In genomic region chr17:36545465-36546417, GRCh38 we compare ENCODE assay signal across 8 cellular contexts. TPM values are rescaled to one million over a fixed set of nuclear protein-coding genes. Genes with fewer than 3 reads are reported as not detected.
DNase-seq lines count a peak whose midpoint lies in the region; ATAC-seq, FAIRE-seq and TF ChIP-seq lines count a peak whose summit lies in the region.

No MANE protein-coding gene starts in this region.

- H3K23ac ChIP-seq in H1 (ENCODE audit: insufficient read length): peak overlapping the region; percentile 0

- peak overlapping the region; percentile 68 for H4K8ac ChIP-seq in H1 (ENCODE audit: extremely low read depth, insufficient read depth, low read length)

- H3K18ac ChIP-seq in H1 (ENCODE audit: extremely low read depth, low read length): peak overlapping the region; percentile 38; the same call in 1 of the 2 replicates

- peaks cover 6% of the 10 kb centered on the region for H3K79me1 ChIP-seq in H1 (ENCODE audit: low read depth, low read length)

- 4% methylated on average over 46 of the region's 60 CpGs; no CpG with 5 or more reads in 1 of the 2 experiments for WGBS in H1 (ENCODE audit: extremely low coverage in 1 of 2, insufficient coverage in 1 of 2, insufficient read length in 1 of 2, insufficient replicate concordance in 2 of 2, low coverage in 1 of 2, low lambda C conversion rate in 2 of 2, missing lambda C conversion rate in 1 of 2), 2 experiments
- WGBS in mesodermal cell (ENCODE audit: insufficient coverage in 2 of 2), 2 experiments: 0 to 1% methylated on average over 23 to 30 of the region's 60 CpGs

- peak overlapping the region; percentile 80 to 92 (median 88) for H3K9ac ChIP-seq in H1 (replicated peaks in 1 of 4; ENCODE audit: extremely low read depth in 1 of 4, low read depth in 3 of 4, low read length in 3 of 4)

- DNase-seq in COLO829 (ENCODE audit: low spot score) (peak; percentile 94), HT1080 (ENCODE audit: low read depth) (peak; percentile 96), H1 (ENCODE audit: low read depth in 1 of 2, low spot score in 2 of 2) (peak; percentile 94 to 98)
- peak; percentile 88 for DNase-seq in NK-92 treated with Interleukin-12 subunit alpha and Interleukin-12 subunit beta, amount 100 ng/mL, for 24 hours (lab: John Stamatoyannopoulos, UW)
- peak; percentile 89 for DNase-seq in activated CD8-positive, alpha-beta memory T cell treated with anti-CD3 and anti-CD28 coated beads, Interleukin-2, amount 50 U/mL, for 1 hour (ENCODE audit: extremely low read depth)
- DNase-seq in stimulated activated CD8-positive, alpha-beta memory T cell treated with anti-CD3 and anti-CD28 coated beads, Interleukin-15, amount 100 ng/mL, for 1 hour (ENCODE audit: low read depth): peak; percentile 91

- H4K91ac ChIP-seq in H1 (replicated peaks; ENCODE audit: insufficient read length, low read length): no peak overlapping the region

- H3K27me3 ChIP-seq in H1 (replicated peaks in 1 of 4; ENCODE audit: control insufficient read depth in 3 of 4, extremely low read depth in 1 of 4, insufficient read depth in 3 of 4, low read length in 3 of 4): no peaks in the 10 kb centered on the region

- no peaks in the 10 kb centered on the region for H3K9me3 ChIP-seq in H1 (ENCODE audit: insufficient read depth in 2 of 2, low read depth in 1 of 2, low read length in 1 of 2)
- no peaks in the 10 kb centered on the region for H3K9me3 ChIP-seq in mesodermal cell (ENCODE audit: control insufficient read depth, low read length)

- H3K36me3 ChIP-seq in H1 (ENCODE audit: control insufficient read depth in 2 of 4, insufficient read depth in 4 of 4, low read length in 3 of 4) (no peaks in the 10 kb centered on the region), mesodermal cell (ENCODE audit: control insufficient read depth, insufficient read depth, low read length) (peaks cover 43% of the 10 kb centered on the region)

- no peak overlapping the region for H2BK12ac ChIP-seq in H1 (ENCODE audit: low read depth, low read length)

- no peak overlapping the region for H3K56ac ChIP-seq in H1 (replicated peaks; ENCODE audit: insufficient read length, low read depth, low read length)

- no peak overlapping the region for H2AK5ac ChIP-seq in H1 (ENCODE audit: low read depth, low read length)

- no peak overlapping the region for H3K14ac ChIP-seq in H1 (ENCODE audit: insufficient read length)

- POLR2A ChIA-PET in H1 (lab: Charles Lee; ENCODE audit: partially characterized antibody): interaction anchor here (0.7 to 4.1 kb wide), 9 partner anchors 10 to 111 kb away, joined by 3 to 101 read pairs (median 4); partner anchors contain the start of genes DHRS11, MYO19 and PIGW

- peak; percentile 52 for ATAC-seq in GM21360 (IDR thresholded peaks at IDR 0.05; ENCODE audit: unreplicated experiment)

- no peak overlapping the region for H3K4ac ChIP-seq in H1 (replicated peaks; ENCODE audit: insufficient read length, low read depth, low read length)

- H2BK20ac ChIP-seq in H1 (ENCODE audit: low read length): no peak overlapping the region

- H3K4me3 ChIP-seq in H1 (ENCODE audit: extremely low read depth in 1 of 4, insufficient read depth in 2 of 4, low read depth in 3 of 4, low read length in 4 of 4): peak overlapping the region; percentile 73 to 95 (median 90)
- peak overlapping the region; percentile 89 for H3K4me3 ChIP-seq in mesodermal cell (ENCODE audit: extremely low read depth, insufficient read depth, low read length, poor library complexity, severe bottlenecking)

- peaks cover 0 to 5% (median 1%) of the 10 kb centered on the region in 4 experiments; a peak in 2 of 7 replicates for H3K4me1 ChIP-seq in H1 (replicated peaks in 1 of 4; ENCODE audit: control insufficient read depth in 3 of 4, insufficient read depth in 4 of 4, low read length in 3 of 4)
- peaks cover 8% of the 10 kb centered on the region for H3K4me1 ChIP-seq in mesodermal cell (ENCODE audit: control insufficient read depth, insufficient read depth, low read length, poor library complexity, severe bottlenecking)

- H2AFZ ChIP-seq in H1 (ENCODE audit: low read length): no peak overlapping the region

- no peak for FAIRE-seq in H1 (lab: Jason Lieb, UNC)

- H2BK15ac ChIP-seq in H1 (ENCODE audit: low read length): peak overlapping the region; percentile 65; the same call in 1 of the 2 replicates

- CTCF ChIA-PET in H1 (lab: Charles Lee; ENCODE audit: partially characterized antibody): interaction anchor here (0.9 kb wide), 2 partner anchors 12 to 80 kb away, joined by 3 read pairs; no protein-coding TSS in a partner anchor

- H2BK120ac ChIP-seq in H1 (replicated peaks; ENCODE audit: low read depth, low read length): peak overlapping the region; percentile 3

- peaks cover 0 to 3% of the 10 kb centered on the region in 2 experiments for H4K20me1 ChIP-seq in H1 (replicated peaks in 1 of 2; ENCODE audit: control insufficient read depth in 1 of 2, insufficient read depth in 2 of 2, low read length in 2 of 2)

- H2BK5ac ChIP-seq in H1 (ENCODE audit: low read depth, low read length): peak overlapping the region; percentile 89

- H3K79me2 ChIP-seq in H1 (ENCODE audit: control insufficient read depth in 1 of 2, insufficient read depth in 2 of 2, low read length in 2 of 2): peaks cover 6 to 55% of the 10 kb centered on the region in 2 experiments; a peak in 3 of 4 replicates

- peak overlapping the region; percentile 78 for H3K27ac ChIP-seq in H1 (ENCODE audit: low read depth, low read length)
- peak overlapping the region; percentile 92 for H3K27ac ChIP-seq in mesodermal cell (ENCODE audit: low read depth, low read length, severe bottlenecking)

- H4K5ac ChIP-seq in H1 (ENCODE audit: insufficient read length, low read depth, low read length): peak overlapping the region; percentile 56

- H3K4me2 ChIP-seq in H1 (ENCODE audit: insufficient read depth in 1 of 2, low read depth in 2 of 2, low read length in 2 of 2): peak overlapping the region; percentile 85 to 93

- TF ChIP-seq EP300 in H1 (IDR thresholded peaks at IDR 0.05; ENCODE audit: borderline replicate concordance in 1 of 2, low read depth in 2 of 2, low read length in 2 of 2): peak; percentile 57 to 96; a peak in 2 of 3 replicates

- peak; percentile 64 to 72 for TF ChIP-seq POLR2A in H1 (IDR thresholded peaks at IDR 0.05; ENCODE audit: control extremely low read depth in 1 of 2, low read depth in 2 of 2, low read length in 2 of 2)

- peaks cover 12% of the 10 kb centered on the region for H3K23me2 ChIP-seq in H1 (ENCODE audit: low read depth, low read length)

- no peak for TF ChIP-seq CTCF in H1 (IDR thresholded peaks at IDR 0.05; ENCODE audit: control extremely low read depth in 1 of 3, insufficient read depth in 1 of 3, low read depth in 1 of 3, low read length in 3 of 3)

- no peak for TF ChIP-seq RAD21 in H1 (IDR thresholded peaks at IDR 0.05 in 1 of 2, conservative IDR thresholded peaks at IDR 0.05 in 1 of 2; ENCODE audit: low read depth in 2 of 2, low read length in 2 of 2)

RNA-seq across cellular contexts. Expression of gene GGNBP2, which starts 1.0 kb away (rescaled TPM):
- 54.1 and 58.6 TPM in 2 replicates for total RNA-seq in HT1080 (2014; rRNA removed; shearing (Covaris generic))
- 53.4 and 61.8 TPM in 2 replicates for polyA plus RNA-seq in HT1080 (2015; cell fraction: cytosol; rRNA removed)
- 144 and 146 TPM in 2 replicates for polyA plus RNA-seq in HT1080 (2015; cell fraction: nucleus; rRNA removed)
- 35.1 and 35.8 TPM in 2 replicates for total RNA-seq in H1 (2021; fragmentation: NEBNext Ultra II Directional; extraction: Animal tissue kit (Norgen Biotek cat#: 25700))
- 29.2 and 29.7 TPM in 2 replicates for polyA plus RNA-seq in H1 (2011; rRNA removed)
- 39.6 TPM for polyA plus RNA-seq in H1 (2011; cell fraction: cytosol; rRNA removed)
- 39.0 TPM for polyA plus RNA-seq in H1 (2011; cell fraction: nucleus; rRNA removed)
- polyA plus RNA-seq in H1 (2012, experiment 1 of 2): 30.6 to 40.3 TPM (median 34.1 TPM) in 4 replicates
- polyA plus RNA-seq in H1 (2012, experiment 2 of 2): 3.3 TPM
- polyA plus RNA-seq in H1 (2013, experiment 1 of 2): 35.1 TPM
- polyA plus RNA-seq in H1 (2013, experiment 2 of 2): 34.0 TPM
- polyA minus RNA-seq in H1 (2011; rRNA and poly(A)+ RNA removed): 81.9 and 84.1 TPM in 2 replicates
- polyA minus RNA-seq in H1 (2011; cell fraction: cytosol; rRNA and poly(A)+ RNA removed): 16.6 TPM
- polyA minus RNA-seq in H1 (2011; cell fraction: nucleus; rRNA and poly(A)+ RNA removed): 43.9 TPM
- polyA plus RNA-seq in mesodermal cell (2013, experiment 1 of 2): 73.7 TPM
- polyA plus RNA-seq in mesodermal cell (2013, experiment 2 of 2): 77.7 TPM

RNA-seq across cellular contexts. Expression of gene PIGW, which starts 11.0 kb away (rescaled TPM):
- 13.9 and 27.9 TPM in 2 replicates for total RNA-seq in HT1080 (2014; rRNA removed; shearing (Covaris generic))
- polyA plus RNA-seq in HT1080 (2015; cell fraction: cytosol; rRNA removed): 18.8 and 20.6 TPM in 2 replicates
- polyA plus RNA-seq in HT1080 (2015; cell fraction: nucleus; rRNA removed): 10.2 and 13.2 TPM in 2 replicates
- total RNA-seq in H1 (2021; fragmentation: NEBNext Ultra II Directional; extraction: Animal tissue kit (Norgen Biotek cat#: 25700)): 27.1 and 28.9 TPM in 2 replicates
- 10.3 and 12.1 TPM in 2 replicates for polyA plus RNA-seq in H1 (2011; rRNA removed)
- 14.0 TPM for polyA plus RNA-seq in H1 (2011; cell fraction: cytosol; rRNA removed)
- 4.5 TPM for polyA plus RNA-seq in H1 (2011; cell fraction: nucleus; rRNA removed)
- 12.1 to 22.5 TPM (median 16.3 TPM) in 4 replicates for polyA plus RNA-seq in H1 (2012, experiment 1 of 2)
- polyA plus RNA-seq in H1 (2012, experiment 2 of 2): 5.7 TPM
- 16.5 TPM for polyA plus RNA-seq in H1 (2013, experiment 1 of 2)
- polyA plus RNA-seq in H1 (2013, experiment 2 of 2): 18.0 TPM
- 6.4 and 7.3 TPM in 2 replicates for polyA minus RNA-seq in H1 (2011; rRNA and poly(A)+ RNA removed)
- polyA minus RNA-seq in H1 (2011; cell fraction: cytosol; rRNA and poly(A)+ RNA removed): 4.1 TPM
- 10.2 TPM for polyA minus RNA-seq in H1 (2011; cell fraction: nucleus; rRNA and poly(A)+ RNA removed)
- polyA plus RNA-seq in mesodermal cell (2013, experiment 1 of 2): 5.8 TPM
- polyA plus RNA-seq in mesodermal cell (2013, experiment 2 of 2): 6.5 TPM

RNA-seq across cellular contexts. Expression of gene MYO19, which starts 11.1 kb away (rescaled TPM):
- 120 and 130 TPM in 2 replicates for total RNA-seq in HT1080 (2014; rRNA removed; shearing (Covaris generic))
- polyA plus RNA-seq in HT1080 (2015; cell fraction: cytosol; rRNA removed): 49.6 and 57.9 TPM in 2 replicates
- 231 and 247 TPM in 2 replicates for polyA plus RNA-seq in HT1080 (2015; cell fraction: nucleus; rRNA removed)
- 122 and 126 TPM in 2 replicates for total RNA-seq in H1 (2021; fragmentation: NEBNext Ultra II Directional; extraction: Animal tissue kit (Norgen Biotek cat#: 25700))
- 163 and 189 TPM in 2 replicates for polyA plus RNA-seq in H1 (2011; rRNA removed)
- polyA plus RNA-seq in H1 (2011; cell fraction: cytosol; rRNA removed): 163 TPM
- 787 TPM for polyA plus RNA-seq in H1 (2011; cell fraction: nucleus; rRNA removed)
- polyA plus RNA-seq in H1 (2012, experiment 1 of 2): 101 to 123 TPM (median 119 TPM) in 4 replicates
- 67.9 TPM for polyA plus RNA-seq in H1 (2012, experiment 2 of 2)
- 84.0 TPM for polyA plus RNA-seq in H1 (2013, experiment 1 of 2)
- polyA plus RNA-seq in H1 (2013, experiment 2 of 2): 75.7 TPM
- 209 and 221 TPM in 2 replicates for polyA minus RNA-seq in H1 (2011; rRNA and poly(A)+ RNA removed)
- polyA minus RNA-seq in H1 (2011; cell fraction: cytosol; rRNA and poly(A)+ RNA removed): 98.1 TPM
- 319 TPM for polyA minus RNA-seq in H1 (2011; cell fraction: nucleus; rRNA and poly(A)+ RNA removed)
- polyA plus RNA-seq in mesodermal cell (2013, experiment 1 of 2): 46.2 TPM
- 36.0 TPM for polyA plus RNA-seq in mesodermal cell (2013, experiment 2 of 2)

RNA-seq across cellular contexts. Expression of gene DHRS11, which starts 45.9 kb away (rescaled TPM):
- total RNA-seq in HT1080 (2014; rRNA removed; shearing (Covaris generic)): 11.7 and 12.1 TPM in 2 replicates
- 21.1 and 21.3 TPM in 2 replicates for polyA plus RNA-seq in HT1080 (2015; cell fraction: cytosol; rRNA removed)
- polyA plus RNA-seq in HT1080 (2015; cell fraction: nucleus; rRNA removed): 24.2 and 26.8 TPM in 2 replicates
- total RNA-seq in H1 (2021; fragmentation: NEBNext Ultra II Directional; extraction: Animal tissue kit (Norgen Biotek cat#: 25700)): 25.1 and 29.5 TPM in 2 replicates
- polyA plus RNA-seq in H1 (2011; rRNA removed): 63.3 and 76.9 TPM in 2 replicates
- polyA plus RNA-seq in H1 (2011; cell fraction: cytosol; rRNA removed): 70.7 TPM
- polyA plus RNA-seq in H1 (2011; cell fraction: nucleus; rRNA removed): 88.3 TPM
- polyA plus RNA-seq in H1 (2012, experiment 1 of 2): 39.9 to 47.2 TPM (median 45.3 TPM) in 4 replicates
- polyA plus RNA-seq in H1 (2012, experiment 2 of 2): 43.6 TPM
- 27.8 TPM for polyA plus RNA-seq in H1 (2013, experiment 1 of 2)
- 25.4 TPM for polyA plus RNA-seq in H1 (2013, experiment 2 of 2)
- 60.4 TPM in 2 replicates for polyA minus RNA-seq in H1 (2011; rRNA and poly(A)+ RNA removed)
- polyA minus RNA-seq in H1 (2011; cell fraction: cytosol; rRNA and poly(A)+ RNA removed): 28.9 TPM
- 26.5 TPM for polyA minus RNA-seq in H1 (2011; cell fraction: nucleus; rRNA and poly(A)+ RNA removed)
- polyA plus RNA-seq in mesodermal cell (2013, experiment 1 of 2): 11.3 TPM
- 7.2 TPM for polyA plus RNA-seq in mesodermal cell (2013, experiment 2 of 2)

RNA-seq across cellular contexts. Expression of gene MRM1, which starts 55.6 kb away (rescaled TPM):
- total RNA-seq in HT1080 (2014; rRNA removed; shearing (Covaris generic)): 19.6 and 25.2 TPM in 2 replicates
- polyA plus RNA-seq in HT1080 (2015; cell fraction: cytosol; rRNA removed): 12.1 and 14.5 TPM in 2 replicates
- 17.1 and 20.8 TPM in 2 replicates for polyA plus RNA-seq in HT1080 (2015; cell fraction: nucleus; rRNA removed)
- total RNA-seq in H1 (2021; fragmentation: NEBNext Ultra II Directional; extraction: Animal tissue kit (Norgen Biotek cat#: 25700)): 11.2 and 11.7 TPM in 2 replicates
- 9.9 and 15.1 TPM in 2 replicates for polyA plus RNA-seq in H1 (2011; rRNA removed)
- 12.8 TPM for polyA plus RNA-seq in H1 (2011; cell fraction: cytosol; rRNA removed)
- 16.9 TPM for polyA plus RNA-seq in H1 (2011; cell fraction: nucleus; rRNA removed)
- 6.4 to 10.6 TPM (median 9.8 TPM) in 4 replicates for polyA plus RNA-seq in H1 (2012, experiment 1 of 2)
- polyA plus RNA-seq in H1 (2012, experiment 2 of 2): 7.2 TPM
- 5.2 TPM for polyA plus RNA-seq in H1 (2013, experiment 1 of 2)
- 4.4 TPM for polyA plus RNA-seq in H1 (2013, experiment 2 of 2)
- 2.0 and 3.7 TPM in 2 replicates for polyA minus RNA-seq in H1 (2011; rRNA and poly(A)+ RNA removed)
- polyA minus RNA-seq in H1 (2011; cell fraction: cytosol; rRNA and poly(A)+ RNA removed): 7.6 TPM
- 9.8 TPM for polyA minus RNA-seq in H1 (2011; cell fraction: nucleus; rRNA and poly(A)+ RNA removed)
- 2.0 TPM for polyA plus RNA-seq in mesodermal cell (2013, experiment 1 of 2)
- polyA plus RNA-seq in mesodermal cell (2013, experiment 2 of 2): 1.1 TPM

Comparison
In these comparisons a context has a peak if more than half of its experiments do, and no peak if none do; other contexts are left out.
1. Peak in every context shown above with its lines: DNase-seq, ATAC-seq, H3K4me3 ChIP-seq and H3K27ac ChIP-seq.